In the genomic region with DNA sequence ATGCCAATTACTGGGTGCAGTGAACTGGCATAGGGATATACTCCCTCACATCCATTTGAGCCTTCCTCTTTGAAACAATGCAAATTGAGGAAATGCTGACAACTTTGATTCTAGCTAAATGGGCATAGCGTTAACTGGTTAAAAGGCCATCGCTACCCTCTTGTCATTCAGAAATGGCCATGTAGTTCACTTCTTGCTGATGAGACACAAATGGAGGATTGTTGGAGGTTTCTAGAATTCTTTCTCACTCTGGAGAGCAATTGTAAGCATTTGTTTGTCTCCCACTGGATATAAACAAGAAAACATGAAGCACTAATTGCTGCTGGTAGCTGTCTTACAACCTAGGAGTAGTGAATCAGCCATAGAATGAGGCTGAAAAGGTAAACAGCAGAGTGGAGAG, we compare ENCODE assay signal across 3 cellular contexts.
TF ChIP-seq lines count a peak whose summit lies in the region.

No MANE protein-coding gene starts in this region.

TF ChIP-seq in A549, 52 proteins besides CTCF, POLR2A, EP300 and RAD21:
- TF ChIP-seq USF2 (IDR thresholded peaks at IDR 0.05) (no peak), MAFK (IDR thresholded peaks at IDR 0.05; ENCODE audit: partially characterized antibody) (peak; percentile 61)
TF ChIP-seq in A549: peak in this region for 1.

TF ChIP-seq in GM23338, 12 proteins besides CTCF, POLR2A, EP300 and RAD21:
- TF ChIP-seq ZNF114 (CRISPR knock-in tag; IDR thresholded peaks at IDR 0.05) (no peak), JUNB (IDR thresholded peaks at IDR 0.05; ENCODE audit: unreplicated experiment) (no peak), EZH2 (IDR thresholded peaks at IDR 0.05; ENCODE audit: low read depth, unreplicated experiment) (no peak), EZH2phosphoT487 (IDR thresholded peaks at IDR 0.05; ENCODE audit: unreplicated experiment) (no peak)
- TF ChIP-seq, protein P1, sequence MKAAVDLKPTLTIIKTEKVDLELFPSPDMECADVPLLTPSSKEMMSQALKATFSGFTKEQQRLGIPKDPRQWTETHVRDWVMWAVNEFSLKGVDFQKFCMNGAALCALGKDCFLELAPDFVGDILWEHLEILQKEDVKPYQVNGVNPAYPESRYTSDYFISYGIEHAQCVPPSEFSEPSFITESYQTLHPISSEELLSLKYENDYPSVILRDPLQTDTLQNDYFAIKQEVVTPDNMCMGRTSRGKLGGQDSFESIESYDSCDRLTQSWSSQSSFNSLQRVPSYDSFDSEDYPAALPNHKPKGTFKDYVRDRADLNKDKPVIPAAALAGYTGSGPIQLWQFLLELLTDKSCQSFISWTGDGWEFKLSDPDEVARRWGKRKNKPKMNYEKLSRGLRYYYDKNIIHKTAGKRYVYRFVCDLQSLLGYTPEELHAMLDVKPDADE (IDR thresholded peaks at IDR 0.05) = no peak

TF ChIP-seq in K562, 482 proteins besides CTCF, POLR2A, EP300 and RAD21 (continued from another document):
- no peak for TF ChIP-seq YY1 (IDR thresholded peaks at IDR 0.05; ENCODE audit: borderline replicate concordance in 1 of 3, control insufficient read depth in 1 of 3, extremely low read depth in 1 of 3, insufficient read depth in 3 of 3, insufficient read length in 1 of 3, insufficient replicate concordance in 2 of 3, low read depth in 1 of 3, low read length in 2 of 3)
- peak; percentile 70 for TF ChIP-seq ZNF316 (IDR thresholded peaks at IDR 0.05)
- TF ChIP-seq MAFG (tag; conservative IDR thresholded peaks at IDR 0.05) = peak; percentile 50
